ENCODE assay signal across 18 cellular contexts in the genomic region with DNA sequence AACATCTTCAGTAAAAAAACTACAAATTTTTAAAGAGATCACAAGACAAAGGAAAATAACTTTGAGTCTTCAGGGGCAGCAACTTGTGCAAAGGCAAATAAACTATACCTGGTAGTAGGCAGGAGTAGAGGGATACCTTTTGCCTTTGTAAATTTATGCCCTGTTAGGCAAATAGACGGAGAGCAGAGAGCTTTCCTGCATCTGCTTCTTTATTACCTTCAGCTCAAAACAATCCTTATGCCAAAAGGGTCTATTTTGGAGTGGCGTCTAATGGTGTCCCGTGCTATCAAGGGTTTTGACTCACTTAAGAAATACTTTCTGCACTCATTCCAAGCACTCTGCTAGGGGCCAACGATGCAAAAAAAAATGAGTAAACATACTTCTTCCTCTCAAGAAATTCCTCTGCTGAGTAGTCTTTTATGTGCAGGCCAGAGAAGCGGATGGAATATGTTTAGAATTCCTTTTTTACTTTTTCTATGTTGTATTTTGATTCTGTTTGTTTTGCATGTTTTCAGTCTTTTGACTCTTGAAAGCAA.
"Had no signal": no experiment of that assay in that cellular context is flagged by ENCODE, and none has a peak within 500 bp of the region (broad histone marks: within the 10 kb centered on the region; RNA-seq: fewer than 3 reads in every experiment).

No MANE protein-coding gene starts in this region.

- H3K4me1 Mint-ChIP-seq: activated CD4-positive, alpha-beta T cell treated with anti-CD3 and anti-CD28 coated beads, Interleukin-2, amount 10 ng/mL, durations not matched to agents 24 days and 14 days; naive thymus-derived CD4-positive, alpha-beta T cell had no signal

- H3K27ac Mint-ChIP-seq: activated CD4-positive, alpha-beta T cell treated with anti-CD3 and anti-CD28 coated beads, Interleukin-2, amount 10 ng/mL, durations not matched to agents 24 days and 14 days; activated CD8-positive, alpha-beta T cell treated with anti-CD3 and anti-CD28 coated beads, Interleukin-2, amount 10 ng/mL, durations not matched to agents 7 days and 5 days; activated naive CD8-positive, alpha-beta T cell; activated T-cell treated with anti-CD3 and anti-CD28 coated beads, Interleukin-2, amount 50 U/mL, for 72 hours; naive thymus-derived CD4-positive, alpha-beta T cell had no signal

- H3K27ac ChIP-seq: breast epithelium, foreskin keratinocyte, ovary, stomach, testis had no signal

- H3K9me3 ChIP-seq: breast epithelium, ovary, stomach, testis had no signal

- H3K27me3 ChIP-seq: breast epithelium, foreskin keratinocyte, ovary, testis had no signal

- H3K4me1 ChIP-seq: breast epithelium, foreskin keratinocyte, stomach, testis had no signal

- H3K4me3 ChIP-seq: breast epithelium, ovary, stomach, testis had no signal

- H3K36me3 Mint-ChIP-seq: activated naive CD8-positive, alpha-beta T cell; naive thymus-derived CD4-positive, alpha-beta T cell had no signal

- H3K9me3 Mint-ChIP-seq: activated CD4-positive, alpha-beta T cell treated with anti-CD3 and anti-CD28 coated beads, Interleukin-2, amount 10 ng/mL, durations not matched to agents 24 days and 14 days had no signal

- H3K36me3 ChIP-seq: breast epithelium, ovary, stomach had no signal

- H3K4me3 Mint-ChIP-seq: activated CD4-positive, alpha-beta T cell treated with anti-CD3 and anti-CD28 coated beads, Interleukin-2, amount 10 ng/mL, durations not matched to agents 24 days and 14 days; activated CD8-positive, alpha-beta T cell treated with anti-CD3 and anti-CD28 coated beads, Interleukin-2, amount 10 ng/mL, durations not matched to agents 7 days and 5 days; activated naive CD8-positive, alpha-beta T cell; activated T-cell treated with anti-CD3 and anti-CD28 coated beads, Interleukin-2, amount 50 U/mL, for 72 hours; naive thymus-derived CD4-positive, alpha-beta T cell had no signal

- DNase-seq: activated CD4-positive, alpha-beta T cell treated with anti-CD3 and anti-CD28 coated beads, Interleukin-2, amount 10 ng/mL, durations not matched to agents 24 days and 14 days; activated CD4-positive, CD25-positive, alpha-beta regulatory T cell; activated CD8-positive, alpha-beta memory T cell treated with anti-CD3 and anti-CD28 coated beads, Interleukin-2, amount 50 U/mL, for 48 hours; activated CD8-positive, alpha-beta T cell treated with anti-CD3 and anti-CD28 coated beads, Interleukin-2, amount 10 ng/mL, durations not matched to agents 7 days and 5 days; activated gamma-delta T cell treated with Interleukin-2 at 50 U/mL for 16 hours; activated T-cell treated with anti-CD3 and anti-CD28 coated beads, Interleukin-2, amount 50 U/mL, for 72 hours; amygdala; foreskin keratinocyte; glutamatergic neuron; hypothalamus; naive thymus-derived CD4-positive, alpha-beta T cell; ovary; stimulated activated CD4-positive, alpha-beta T cell treated with anti-CD3 and anti-CD28 coated beads, Interleukin-1b, Interleukin-23, amount 100 ng/mL, for 48 hours; stomach; testis had no signal

- FAIRE-seq: urothelium cell line had no signal
